In genomic region chr3:73401616-73402265, GRCh38 we compare ENCODE assay signal across 14 cellular contexts.
A peak's percentile ranks its signal among the peaks of the same experiment; 100 is the strongest.
DNase-seq lines count a peak whose midpoint lies in the region; ATAC-seq and TF ChIP-seq lines count a peak whose summit lies in the region.
"Had no signal": no experiment of that assay in that cellular context is flagged by ENCODE, and none has a peak within 500 bp of the region (broad histone marks: within the 10 kb centered on the region; RNA-seq: fewer than 3 reads in every experiment).

No MANE protein-coding gene starts in this region.

- WGBS in ovary, 3 donors, result 30 to 35% (median 31%) methylated on average over 7 of the region's 7 CpGs

- POLR2A ChIA-PET in AG04450 (lab: Yijun Ruan, JAX), result interaction anchor here (0.6 kb wide), 1 partner anchor 153 kb away, joined by 4 read pairs; no protein-coding TSS in a partner anchor

- H3K9me3 ChIP-seq in AG04450 (ENCODE audit: control insufficient read depth, insufficient read depth, low read length), result no peaks in the 10 kb centered on the region
- no peaks in the 10 kb centered on the region for H3K9me3 ChIP-seq in Peyer's patch
- no peaks in the 10 kb centered on the region for H3K9me3 ChIP-seq in ovary
- no peaks in the 10 kb centered on the region for H3K9me3 ChIP-seq in MG63

- H3K4me1 ChIP-seq in Peyer's patch, result peaks cover 0 to 15% (median 0%) of the 10 kb centered on the region in 4 donors
- peaks cover 24% of the 10 kb centered on the region for H3K4me1 ChIP-seq in ovary (ENCODE audit: insufficient read depth)

- TF ChIP-seq EP300 in ovary (IDR thresholded peaks at IDR 0.05), result no peak

- ATAC-seq in left ventricle myocardium superior (peak; percentile 85), GM18861 (IDR thresholded peaks at IDR 0.05; ENCODE audit: unreplicated experiment) (no peak)
- ATAC-seq: CD8-positive, alpha-beta T cell had no signal

- H3K27ac ChIP-seq in AG04450 (ENCODE audit: low read depth, low read length) (no peak overlapping the region), Peyer's patch (peak overlapping the region in 3 of 4 donors; percentile 21 to 24 (median 21)), ovary (peak overlapping the region in 1 of 2 donors; percentile 49)

- no peak for TF ChIP-seq POLR2A in Peyer's patch (IDR thresholded peaks at IDR 0.05)
- no peak for TF ChIP-seq POLR2A in ovary (IDR thresholded peaks at IDR 0.05)

- intact Hi-C loops in left ventricle myocardium superior (cut with micrococcal nuclease) (no loop called here), ovary (cut with DNase I) (no loop called here)

- DNase-seq in AG04450 (ENCODE audit: low read depth, low spot score), result peak; percentile 42
- peak in 1 of 3 donors; percentile 63 for DNase-seq in Peyer's patch
- DNase-seq in left ventricle myocardium superior, result peak; percentile 52
- peak; percentile 64 to 77 (median 68) for DNase-seq in ovary
- no peak for DNase-seq in kidney glomerular epithelial cell (lab: John Stamatoyannopoulos, UW)
- no peak for DNase-seq in NCI-H1436 (lab: John Stamatoyannopoulos, UW)
- no peak for DNase-seq in MG63
- DNase-seq: activated B cell treated with CpG ODN at 0.5 μM for 24 hours; activated CD8-positive, alpha-beta memory T cell treated with anti-CD3 and anti-CD28 coated beads for 24 hours; CD8-positive, alpha-beta T cell; cerebellar nuclear complex; immature natural killer cell; NCI-H2171 had no signal

- CTCF ChIA-PET in AG04450 (lab: Charles Lee), result interaction anchor here (0.6 kb wide), 1 partner anchor 501 kb away, joined by 7 read pairs; no protein-coding TSS in a partner anchor

- H3K4me3 ChIP-seq in AG04450 (ENCODE audit: low read depth, low read length) (no peak overlapping the region), Peyer's patch (no peak overlapping the region), ovary (no peak overlapping the region), MG63 (no peak overlapping the region)

- no peaks in the 10 kb centered on the region for H3K27me3 ChIP-seq in AG04450 (ENCODE audit: control insufficient read depth, insufficient read depth, low read length)
- H3K27me3 ChIP-seq in Peyer's patch, result no peaks in the 10 kb centered on the region
- H3K27me3 ChIP-seq in ovary, result no peaks in the 10 kb centered on the region
- no peaks in the 10 kb centered on the region for H3K27me3 ChIP-seq in MG63

- TF ChIP-seq CTCF in AG04450 (IDR thresholded peaks at IDR 0.05; ENCODE audit: low read depth, low read length) (no peak), Peyer's patch (IDR thresholded peaks at IDR 0.05) (no peak), ovary (IDR thresholded peaks at IDR 0.05) (no peak)

- no peaks in the 10 kb centered on the region for H3K36me3 ChIP-seq in Peyer's patch
- no peaks in the 10 kb centered on the region for H3K36me3 ChIP-seq in ovary
- no peaks in the 10 kb centered on the region; the same call in 1 of the 2 replicates for H3K36me3 ChIP-seq in MG63

Comparison
In these comparisons a context has a peak if more than half of its experiments do, and no peak if none do; other contexts are left out.
1. DNase-seq: peak in AG04450 (single experiment), left ventricle myocardium superior (single experiment) and ovary (5 of 5); none in kidney glomerular epithelial cell (single experiment), NCI-H1436 (single experiment) and MG63 (single experiment).